ENCODE assay signal across 8 cellular contexts in genomic region chr19:33080761-33081681, GRCh38. TPM values are rescaled to one million over a fixed set of nuclear protein-coding genes. Genes with fewer than 3 reads are reported as not detected.
DNase-seq lines count a peak whose midpoint lies in the region; ATAC-seq, FAIRE-seq and TF ChIP-seq lines count a peak whose summit lies in the region.

Gene GPATCH1 (plus strand): TSS chr19:33081181. CDS start chr19:33081194, 13 bp downstream.

- TF ChIP-seq POLR2A in GM12892 (IDR thresholded peaks at IDR 0.05; ENCODE audit: low read depth, low read length) (peak; percentile 90), uterus (IDR thresholded peaks at IDR 0.05) (peak; percentile 37 to 43)

- H3K4me1 ChIP-seq in right cardiac atrium (ENCODE audit: control insufficient read depth, insufficient read depth, low read length): peaks cover 7% of the 10 kb centered on the region
- no peaks in the 10 kb centered on the region for H3K4me1 ChIP-seq in uterus

- peak in 2 of 4 experiments; percentile 31 to 42 for TF ChIP-seq CTCF in uterus (IDR thresholded peaks at IDR 0.05)

- DNase-seq in GM12892 (ENCODE audit: insufficient read length): peak; percentile 91
- DNase-seq in NCI-H1694 treated with DMSO at 0.1 percent for 48 hours (lab: John Stamatoyannopoulos, UW): peak; percentile 74
- peak; percentile 29 to 92 (median 85) for DNase-seq in anterior cingulate cortex (lab: John Stamatoyannopoulos, UW)
- peak; percentile 91 to 96 (median 96) for DNase-seq in right cardiac atrium
- DNase-seq in putamen (ENCODE audit: low spot score): peak; percentile 86
- DNase-seq in uterus: peak; percentile 87 to 90

- H3K27me3 ChIP-seq in right cardiac atrium (ENCODE audit: control insufficient read depth, insufficient read depth) (no peaks in the 10 kb centered on the region), uterus (no peaks in the 10 kb centered on the region)

- H3K9me3 ChIP-seq in right cardiac atrium (ENCODE audit: control insufficient read depth, low read length) (no peaks in the 10 kb centered on the region), uterus (no peaks in the 10 kb centered on the region)

- intact Hi-C loops in T-helper 2 cell treated with Interferon-gamma antibody and Interleukin-4, amounts not matched to agents 100 ng/mL and 5 ng/mL, for 36 hours (cut with micrococcal nuclease): loop anchor here (2.0 kb wide), 3 partner anchors 16 to 1092 kb away; partner anchors contain the start of genes FAAP24, LSM14A and RHPN2
- intact Hi-C loops in right cardiac atrium (cut with DNase I): loop anchor here in 2 of 4 donors (10.0 kb wide), 1 partner anchor 106 kb away; the partner anchor contains the start of genes CEP89 (in 2 of the 2) and FAAP24 (in 2 of the 2)
- intact Hi-C loops in uterus (cut with DNase I; ENCODE audit: low total_unique reads): loop anchor here (10.0 kb wide), 1 partner anchor 106 kb away; the partner anchor contains the start of genes CEP89 and FAAP24

- WGBS in right cardiac atrium: under 1% methylated on average over 62 of the region's 62 CpGs

- peak; percentile 84 for FAIRE-seq in GM12892 (lab: Jason Lieb, UNC)

- no peaks in the 10 kb centered on the region for H3K36me3 ChIP-seq in uterus

- H3K4me3 ChIP-seq in right cardiac atrium (ENCODE audit: low read length) (peak within 1 kb of the TSS; percentile 76), uterus (peak within 1 kb of the TSS; percentile 89 to 94)

- ATAC-seq in HG02798 (IDR thresholded peaks at IDR 0.05; ENCODE audit: poor library complexity, unreplicated experiment): peak; percentile 89
- ATAC-seq in right cardiac atrium: peak; percentile 96 to 98

- H3K27ac ChIP-seq in right cardiac atrium (ENCODE audit: low read length): peak within 1 kb of the TSS; percentile 61
- H3K27ac ChIP-seq in uterus: peak within 1 kb of the TSS; percentile 40 to 80

RNA-seq across cellular contexts. Expression of gene GPATCH1, which starts in this region (rescaled TPM):
- polyA plus RNA-seq in GM12892 (2012; ENCODE audit: missing spikeins): 6.6 TPM
- 12.3 and 14.1 TPM in 2 replicates for total RNA-seq in T-helper 2 cell treated with Interferon-gamma antibody and Interleukin-4, amounts not matched to agents 100 ng/mL and 5 ng/mL, for 36 hours
- 1 to 10 TPM; 4.2 to 7.2 (median 6.3) TPM for total RNA-seq in right cardiac atrium
- polyA plus RNA-seq in right cardiac atrium: 3.0 TPM
- total RNA-seq in uterus: 10 to 100 TPM in 2 of 4 donors, 1 to 10 TPM in 1, under 1 TPM in 1; under 0.01 to 13.1 (median 7.4) TPM

Comparison
In these comparisons a context has a peak if more than half of its experiments do, and no peak if none do; other contexts are left out.
1. Peak in every context shown above with its lines: DNase-seq, ATAC-seq, H3K4me3 ChIP-seq and H3K27ac ChIP-seq.